27 cellular contexts compared by ENCODE assay signal in genomic region chr6:148743476-148743875, GRCh38. TPM values are rescaled to one million over a fixed set of nuclear protein-coding genes. Genes with fewer than 3 reads are reported as not detected.
DNase-seq lines count a peak whose midpoint lies in the region; ATAC-seq and TF ChIP-seq lines count a peak whose summit lies in the region.
"Had no signal": no experiment of that assay in that cellular context is flagged by ENCODE, and none has a peak within 500 bp of the region (broad histone marks: within the 10 kb centered on the region; RNA-seq: fewer than 3 reads in every experiment).

No MANE protein-coding gene starts in this region.

- peak overlapping the region; percentile 25 for H2AFZ ChIP-seq in osteoblast (ENCODE audit: low read length)
- H2AFZ ChIP-seq: PC-9 had no signal

- H3K27ac Mint-ChIP-seq in activated CD4-positive, alpha-beta T cell treated with anti-CD3 and anti-CD28 coated beads, Interleukin-2, amount 10 ng/mL, durations not matched to agents 24 days and 14 days, result no peak overlapping the region
- H3K27ac Mint-ChIP-seq in memory B cell, result peak overlapping the region; percentile 43

- H3K36me3 ChIP-seq in osteoblast (ENCODE audit: insufficient read depth, low read length), result no peaks in the 10 kb centered on the region

- peaks cover 8% of the 10 kb centered on the region for H3K4me1 Mint-ChIP-seq in activated CD4-positive, alpha-beta T cell treated with anti-CD3 and anti-CD28 coated beads, Interleukin-2, amount 10 ng/mL, durations not matched to agents 24 days and 14 days
- H3K4me1 Mint-ChIP-seq in memory B cell, result peaks cover 12% of the 10 kb centered on the region

- H3K4me2 ChIP-seq in osteoblast (ENCODE audit: insufficient read depth, low read length), result no peak overlapping the region
- H3K4me2 ChIP-seq: PC-9 had no signal

- H3K79me2 ChIP-seq in osteoblast (ENCODE audit: insufficient read depth, low read length), result peaks cover 5% of the 10 kb centered on the region

- peaks cover 2% of the 10 kb centered on the region for H4K20me1 ChIP-seq in osteoblast (ENCODE audit: insufficient read depth, low read length)

- peak; percentile 40 for DNase-seq in activated CD4-positive, alpha-beta T cell treated with anti-CD3 and anti-CD28 coated beads, Interleukin-2, amount 10 ng/mL, durations not matched to agents 24 days and 14 days
- DNase-seq in activated CD4-positive, alpha-beta T cell treated with anti-CD3 and anti-CD28 coated beads, Interleukin-2, amount 50 U/mL, for 1 hour, result no peak
- DNase-seq in memory B cell (ENCODE audit: low spot score in 2 of 2) (no peak), osteoblast (ENCODE audit: insufficient read length, low spot score, missing footprints) (no peak), middle frontal gyrus (ENCODE audit: extremely low spot score, low spot score) (no peak), caudate nucleus (lab: John Stamatoyannopoulos, UW) (no peak), NCI-H526 (lab: John Stamatoyannopoulos, UW) (no peak), NCI-H1092 (lab: John Stamatoyannopoulos, UW) (no peak)
- DNase-seq: C1 segment of cervical spinal cord; Calu3; CD8-positive, alpha-beta memory T cell; DMS153; GOT3; KG1; NCI-H1092 treated with DMSO at 0.1 percent for 48 hours; NCI-H146; NCI-H2029; NCI-H2227 treated with DMSO at 0.1 percent for 48 hours; NCI-H510A; NCI-H748 treated with DMSO at 0.1 percent for 48 hours; PC-9; RPMI8226; SHP77 had no signal

- H3K27me3 ChIP-seq in osteoblast (ENCODE audit: insufficient read depth, low read length), result no peaks in the 10 kb centered on the region

- ATAC-seq in memory B cell (ENCODE audit: low read depth), result no peak
- ATAC-seq: HCT116, HepG2 had no signal

- no peak overlapping the region for H3K4me3 Mint-ChIP-seq in activated CD4-positive, alpha-beta T cell treated with anti-CD3 and anti-CD28 coated beads, Interleukin-2, amount 10 ng/mL, durations not matched to agents 24 days and 14 days
- H3K4me3 Mint-ChIP-seq in memory B cell, result no peak overlapping the region

- no peaks in the 10 kb centered on the region for H3K9me3 Mint-ChIP-seq in activated CD4-positive, alpha-beta T cell treated with anti-CD3 and anti-CD28 coated beads, Interleukin-2, amount 10 ng/mL, durations not matched to agents 24 days and 14 days
- H3K9me3 Mint-ChIP-seq in memory B cell, result no peaks in the 10 kb centered on the region

- H3K27me3 Mint-ChIP-seq in activated CD4-positive, alpha-beta T cell treated with anti-CD3 and anti-CD28 coated beads, Interleukin-2, amount 10 ng/mL, durations not matched to agents 24 days and 14 days, result peaks cover 58% of the 10 kb centered on the region
- H3K27me3 Mint-ChIP-seq in memory B cell, result no peaks in the 10 kb centered on the region

- H3K4me3 ChIP-seq in osteoblast (ENCODE audit: insufficient read depth, low read length), result no peak overlapping the region
- H3K4me3 ChIP-seq: PC-9 had no signal

- no peak for TF ChIP-seq CTCF in osteoblast (IDR thresholded peaks at IDR 0.05; ENCODE audit: extremely low read depth, low read depth, low read length)

- no peak overlapping the region for H3K27ac ChIP-seq in osteoblast (ENCODE audit: low read depth, low read length)
- no peak overlapping the region for H3K27ac ChIP-seq in caudate nucleus (ENCODE audit: low read depth, low read length)
- H3K27ac ChIP-seq: 22Rv1, HL-60, PC-9 had no signal

- H3K9me3 ChIP-seq in osteoblast (ENCODE audit: low read depth, low read length), result no peaks in the 10 kb centered on the region

- H3K4me1 ChIP-seq in osteoblast (ENCODE audit: insufficient read depth, low read length), result peaks cover 10% of the 10 kb centered on the region

- H3K36me3 Mint-ChIP-seq in activated CD4-positive, alpha-beta T cell treated with anti-CD3 and anti-CD28 coated beads, Interleukin-2, amount 10 ng/mL, durations not matched to agents 24 days and 14 days (ENCODE audit: low read depth), result no peaks in the 10 kb centered on the region
- no peaks in the 10 kb centered on the region for H3K36me3 Mint-ChIP-seq in memory B cell

- intact Hi-C loops in activated CD4-positive, alpha-beta T cell treated with anti-CD3 and anti-CD28 coated beads, Interleukin-2, amount 10 ng/mL, durations not matched to agents 24 days and 14 days (cut with micrococcal nuclease), result loop anchor here (10.0 kb wide), 1 partner anchor 1751 kb away; no protein-coding TSS in a partner anchor

RNA-seq across cellular contexts. Expression of gene UST, which starts 3.4 kb away (rescaled TPM):
- total RNA-seq in activated CD4-positive, alpha-beta T cell treated with anti-CD3 and anti-CD28 coated beads, Interleukin-2, amount 10 ng/mL, durations not matched to agents 24 days and 14 days, result 0.70 and 0.90 TPM in 2 replicates
- 18.1 and 21.2 TPM in 2 replicates for total RNA-seq in osteoblast

Comparison
In these comparisons a context has a peak if more than half of its experiments do, and no peak if none do; other contexts are left out.
1. RNA of gene UST, which starts 3.4 kb away (total RNA-seq): 18.1 to 21.2 TPM in osteoblast; 0.70 to 0.90 TPM in activated CD4-positive, alpha-beta T cell treated with anti-CD3 and anti-CD28 coated beads, Interleukin-2, amount 10 ng/mL, durations not matched to agents 24 days and 14 days; every median in the first group is over 10 times any median in the second.